ENCODE assay signal across 8 cellular contexts in genomic region chr22:49930596-49931412, GRCh38. TPM values are rescaled to one million over a fixed set of nuclear protein-coding genes. Genes with fewer than 3 reads are reported as not detected.
A peak's percentile ranks its signal among the peaks of the same experiment; 100 is the strongest.
DNase-seq lines count a peak whose midpoint lies in the region; ATAC-seq, FAIRE-seq and TF ChIP-seq lines count a peak whose summit lies in the region.

No MANE protein-coding gene starts in this region.

- H3K9ac ChIP-seq in endodermal cell (ENCODE audit: extremely low read depth, low read length, poor library complexity, severe bottlenecking), result no peak overlapping the region

- no peak overlapping the region for H3K27ac ChIP-seq in endodermal cell (ENCODE audit: low read depth, low read length)

- H3K4me3 Mint-ChIP-seq in endodermal cell, result no peak overlapping the region

- H3K9me3 Mint-ChIP-seq in endodermal cell, result no peaks in the 10 kb centered on the region

- peak; percentile 65 for TF ChIP-seq CTCF in BJ (IDR thresholded peaks at IDR 0.05; ENCODE audit: insufficient read depth, low read depth, low read length)
- peak; percentile 51 for TF ChIP-seq CTCF in WI38 (IDR thresholded peaks at IDR 0.05; ENCODE audit: low read depth, low read length)
- peak; percentile 68 for TF ChIP-seq CTCF in endodermal cell (conservative IDR thresholded peaks at IDR 0.05)
- peak; percentile 27 for TF ChIP-seq CTCF in mucosa of descending colon (IDR thresholded peaks at IDR 0.05)

- H3K27me3 Mint-ChIP-seq in endodermal cell (ENCODE audit: insufficient read depth), result peaks cover 19% of the 10 kb centered on the region

- H3K36me3 ChIP-seq in BJ (ENCODE audit: control insufficient read depth, insufficient read depth, low read length) (no peaks in the 10 kb centered on the region), endodermal cell (ENCODE audit: control insufficient read depth, insufficient read depth, low read length) (peaks cover 4% of the 10 kb centered on the region), mucosa of descending colon (ENCODE audit: low read depth) (no peaks in the 10 kb centered on the region)

- POLR2A ChIA-PET in BJ (lab: Charles Lee), result no interaction called here

- FAIRE-seq in GM18507 (lab: Jason Lieb, UNC), result peak; percentile 89

- 52 to 77% methylated on average over 4 to 14 of the region's 14 CpGs for WGBS in endodermal cell (ENCODE audit: insufficient coverage in 1 of 2, insufficient read length in 1 of 2), 2 experiments

- peaks cover 8% of the 10 kb centered on the region for H3K36me3 Mint-ChIP-seq in endodermal cell (ENCODE audit: low read depth)

- intact Hi-C loops in mucosa of descending colon (cut with DNase I, micrococcal nuclease), result loop anchor here in 1 of 2 donors (2.0 kb wide), 1 partner anchor 100 kb away; no protein-coding TSS in a partner anchor

- no peaks in the 10 kb centered on the region for H3K4me1 Mint-ChIP-seq in endodermal cell

- ATAC-seq in mucosa of descending colon (peak; percentile 65), GM19467 (IDR thresholded peaks at IDR 0.05; ENCODE audit: unreplicated experiment) (no peak), GM21619 (IDR thresholded peaks at IDR 0.05; ENCODE audit: unreplicated experiment) (no peak)

- H3K4me1 ChIP-seq in endodermal cell (ENCODE audit: control insufficient read depth, insufficient read depth, low read length) (no peaks in the 10 kb centered on the region), mucosa of descending colon (ENCODE audit: low read depth) (peaks cover 35% of the 10 kb centered on the region)

- H3K4me3 ChIP-seq in BJ (ENCODE audit: low read depth, low read length) (no peak overlapping the region), WI38 (ENCODE audit: low read depth, low read length) (no peak overlapping the region), endodermal cell (ENCODE audit: low read length) (no peak overlapping the region), mucosa of descending colon (no peak overlapping the region)

- DNase-seq in BJ (ENCODE audit: low read depth), result peak; percentile 19
- no peak for DNase-seq in GM18507 (ENCODE audit: extremely low spot score, insufficient read length, low read depth)
- DNase-seq in NCI-H146 treated with DMSO at 0.1 percent for 48 hours (lab: John Stamatoyannopoulos, UW; ENCODE audit: unreplicated experiment), result peak; percentile 15
- DNase-seq in endodermal cell, result peak; percentile 79
- peak in 2 of 3 donors; percentile 74 to 89 for DNase-seq in mucosa of descending colon

- H3K27me3 ChIP-seq in BJ (ENCODE audit: control insufficient read depth, insufficient read depth, low read length) (no peaks in the 10 kb centered on the region), endodermal cell (ENCODE audit: control insufficient read depth, insufficient read depth, low read length, poor library complexity, severe bottlenecking) (peaks cover 15% of the 10 kb centered on the region)

- CTCF ChIA-PET in BJ (lab: Yijun Ruan, JAX), result interaction anchor here (0.6 to 5.0 kb wide), 26 partner anchors 11 to 567 kb away, joined by 3 to 103 read pairs (median 4); partner anchors contain the start of gene IL17REL

- no peaks in the 10 kb centered on the region for H3K9me3 ChIP-seq in endodermal cell (ENCODE audit: control insufficient read depth, low read length)
- no peaks in the 10 kb centered on the region for H3K9me3 ChIP-seq in mucosa of descending colon

- no peak overlapping the region for H3K27ac Mint-ChIP-seq in endodermal cell

RNA-seq across cellular contexts. Expression of gene CRELD2, which starts 12.4 kb away (rescaled TPM):
- polyA plus RNA-seq in BJ (2011; rRNA removed), result 41.0 and 54.1 TPM in 2 replicates
- polyA minus RNA-seq in BJ (2011; rRNA and poly(A)+ RNA removed), result 9.6 and 10.0 TPM in 2 replicates
- total RNA-seq in endodermal cell (10 to 100 TPM; 39.8 to 62.9 TPM), mucosa of descending colon (10 to 100 TPM; 27.6 to 57.6 (median 32.2) TPM)
- polyA plus RNA-seq in endodermal cell (2013, experiment 1 of 2), result 27.1 TPM
- 27.4 TPM for polyA plus RNA-seq in endodermal cell (2013, experiment 2 of 2)

RNA-seq across cellular contexts. Expression of gene ALG12, which starts 12.6 kb away (rescaled TPM):
- 5.5 and 7.9 TPM in 2 replicates for polyA plus RNA-seq in BJ (2011; rRNA removed)
- polyA minus RNA-seq in BJ (2011; rRNA and poly(A)+ RNA removed), result 4.5 and 5.3 TPM in 2 replicates
- 10 to 100 TPM; 19.7 to 26.2 TPM for total RNA-seq in endodermal cell
- polyA plus RNA-seq in endodermal cell (2013, experiment 1 of 2), result 16.2 TPM
- 12.6 TPM for polyA plus RNA-seq in endodermal cell (2013, experiment 2 of 2)
- total RNA-seq in mucosa of descending colon, result 10 to 100 TPM; 21.7 to 28.7 (median 25.5) TPM

RNA-seq across cellular contexts. Expression of gene PIM3, which starts 29.8 kb away (rescaled TPM):
- 5.8 and 8.3 TPM in 2 replicates for polyA plus RNA-seq in BJ (2011; rRNA removed)
- polyA minus RNA-seq in BJ (2011; rRNA and poly(A)+ RNA removed), result 2.2 and 2.5 TPM in 2 replicates
- total RNA-seq in endodermal cell (10 to 100 TPM; 31.5 to 36.6 TPM), mucosa of descending colon (100 to 1,000 TPM in 1 of 3 donors, 10 to 100 TPM in 2; 56.4 to 106 (median 58.7) TPM)
- polyA plus RNA-seq in endodermal cell (2013, experiment 1 of 2), result 21.6 TPM
- 19.6 TPM for polyA plus RNA-seq in endodermal cell (2013, experiment 2 of 2)
